In the genomic region with DNA sequence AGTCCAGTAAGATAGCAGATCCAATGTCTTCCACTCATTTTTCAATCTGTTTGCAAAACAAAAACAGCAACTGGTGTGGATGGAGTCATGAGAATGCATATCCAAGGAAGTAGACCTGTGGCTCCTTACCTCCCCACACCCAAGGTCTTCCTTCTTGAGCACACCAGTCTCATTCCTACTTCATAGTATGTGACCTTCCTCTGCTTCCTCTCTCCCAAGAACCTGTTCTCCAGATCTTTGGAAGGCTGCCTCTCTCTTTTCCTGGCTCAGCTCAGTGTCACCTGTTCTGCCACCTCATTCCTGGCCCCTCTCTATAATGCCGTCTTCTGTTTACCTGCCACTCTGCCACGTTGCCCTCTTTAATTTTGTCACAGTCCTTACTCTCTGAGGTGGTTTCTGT, we compare ENCODE assay signal across 19 cellular contexts. TPM values are rescaled to one million over a fixed set of nuclear protein-coding genes. Genes with fewer than 3 reads are reported as not detected.
A peak's percentile ranks its signal among the peaks of the same experiment; 100 is the strongest.
DNase-seq lines count a peak whose midpoint lies in the region; ATAC-seq and TF ChIP-seq lines count a peak whose summit lies in the region.
"Had no signal": no experiment of that assay in that cellular context is flagged by ENCODE, and none has a peak within 500 bp of the region (broad histone marks: within the 10 kb centered on the region; RNA-seq: fewer than 3 reads in every experiment).

No MANE protein-coding gene starts in this region.

- WGBS in heart right ventricle, 2 donors: 47 to 59% methylated on average over 2 of the region's 2 CpGs

- no peak for ATAC-seq in heart right ventricle
- no peak for ATAC-seq in Right ventricle myocardium inferior

- H3K9me3 Mint-ChIP-seq in neural crest cell (no peaks in the 10 kb centered on the region), type B pancreatic cell (no peaks in the 10 kb centered on the region)

- TF ChIP-seq CTCF in heart right ventricle (IDR thresholded peaks at IDR 0.05) (no peak), VCaP (conservative IDR thresholded peaks at IDR 0.05) (no peak), neural crest cell (conservative IDR thresholded peaks at IDR 0.05) (no peak), type B pancreatic cell (conservative IDR thresholded peaks at IDR 0.05) (no peak), brain microvascular endothelial cell (IDR thresholded peaks at IDR 0.05; ENCODE audit: low read depth, low read length, missing control alignments) (no peak)

- intact Hi-C loops in heart right ventricle (cut with DNase I): no loop called here
- intact Hi-C loops in Right ventricle myocardium inferior (cut with DNase I): no loop called here

- H3K4me1 ChIP-seq in heart right ventricle: peaks cover 0 to 40% (median 22%) of the 10 kb centered on the region in 9 donors

- H3K4me3 ChIP-seq in heart right ventricle: no peak overlapping the region
- H3K4me3 ChIP-seq in brain microvascular endothelial cell (ENCODE audit: low read depth, low read length): no peak overlapping the region

- H3K4me3 Mint-ChIP-seq in neural crest cell (peak overlapping the region; percentile 2), type B pancreatic cell (peak overlapping the region; percentile 35)

- H3K36me3 Mint-ChIP-seq in neural crest cell (ENCODE audit: low read depth): no peaks in the 10 kb centered on the region
- peaks cover under 1% of the 10 kb centered on the region for H3K36me3 Mint-ChIP-seq in type B pancreatic cell
- H3K36me3 Mint-ChIP-seq: IgD-negative memory B cell had no signal

- H3K36me3 ChIP-seq in heart right ventricle (no peaks in the 10 kb centered on the region), brain microvascular endothelial cell (replicated peaks) (no peaks in the 10 kb centered on the region)

- H3K9me3 ChIP-seq in heart right ventricle: no peaks in the 10 kb centered on the region

- H3K27ac Mint-ChIP-seq in neural crest cell (ENCODE audit: unreplicated experiment): no peak overlapping the region
- no peak overlapping the region for H3K27ac Mint-ChIP-seq in type B pancreatic cell

- H3K4me1 Mint-ChIP-seq in neural crest cell: peaks cover 19% of the 10 kb centered on the region
- H3K4me1 Mint-ChIP-seq in type B pancreatic cell (ENCODE audit: unreplicated experiment): peaks cover 12% of the 10 kb centered on the region

- in situ Hi-C loops in brain microvascular endothelial cell (cut with HindIII; ENCODE audit: low pct_ligation_motif_present, low sequenced_read_pairs): no loop called here

- DNase-seq in heart right ventricle (no peak), Right ventricle myocardium inferior (ENCODE audit: missing footprints) (no peak), neural crest cell (ENCODE audit: low read depth, low spot score) (no peak), type B pancreatic cell (ENCODE audit: extremely low spot score, unreplicated experiment) (no peak), brain microvascular endothelial cell (no peak), COR-L47 (lab: John Stamatoyannopoulos, UW) (no peak)
- DNase-seq: EL, GF-D8, Karpas-422, NCI-H1048, NCI-H1417 treated with DMSO at 0.1 percent for 48 hours, NCI-H187, NCI-H446, NCI-H526, OCI-M1, SHP77 had no signal

- H3K27me3 Mint-ChIP-seq in neural crest cell (ENCODE audit: low read depth) (peaks cover 67% of the 10 kb centered on the region), type B pancreatic cell (peaks cover 38% of the 10 kb centered on the region)
- H3K27me3 Mint-ChIP-seq: IgD-negative memory B cell had no signal

- H3K27ac ChIP-seq in heart right ventricle: peak overlapping the region in 8 of 10 donors; percentile 28 to 67 (median 48)
- H3K27ac ChIP-seq in VCaP: 0 out of 2 replicates have a peak overlapping the region, but pooled peaks have one; percentile 2
- H3K27ac ChIP-seq in brain microvascular endothelial cell: no peak overlapping the region
- H3K27ac ChIP-seq: C4-2B had no signal

- peaks cover 0 to 7% (median 0%) of the 10 kb centered on the region in 7 donors for H3K27me3 ChIP-seq in heart right ventricle
- no peaks in the 10 kb centered on the region for H3K27me3 ChIP-seq in brain microvascular endothelial cell (replicated peaks)

RNA-seq across cellular contexts. Expression of gene TRIM7, which starts 7.9 kb away (rescaled TPM):
- total RNA-seq in heart right ventricle (1 to 10 TPM; 4.4 to 9.5 (median 6.0) TPM), Right ventricle myocardium inferior (14.4 TPM), neural crest cell (not detected in 2 replicates), type B pancreatic cell (ENCODE audit: low replicate concordance) (0.58 and 0.76 TPM in 2 replicates)
- 10 to 100 TPM in 1 of 2 donors, 1 to 10 TPM in 1; 3.9 to 30.8 TPM for polyA plus RNA-seq in heart right ventricle

RNA-seq across cellular contexts. Expression of gene TRIM41, which starts 10.1 kb away (rescaled TPM):
- 10 to 100 TPM; 17.3 to 28.2 (median 26.0) TPM for total RNA-seq in heart right ventricle
- 10 to 100 TPM; 12.1 to 20.5 TPM for polyA plus RNA-seq in heart right ventricle
- total RNA-seq in Right ventricle myocardium inferior: 20.9 TPM
- 34.5 and 39.1 TPM in 2 replicates for total RNA-seq in neural crest cell
- total RNA-seq in type B pancreatic cell (ENCODE audit: low replicate concordance): 22.1 and 31.2 TPM in 2 replicates

RNA-seq across cellular contexts. Expression of gene RACK1, which starts 30.8 kb away (rescaled TPM):
- total RNA-seq in heart right ventricle (100 to 1,000 TPM; 581 to 916 (median 631) TPM), Right ventricle myocardium inferior (693 TPM), neural crest cell (2,359 and 2,449 TPM in 2 replicates), type B pancreatic cell (ENCODE audit: low replicate concordance) (1,864 and 2,055 TPM in 2 replicates)
- 1,000 to 10,000 TPM; 1,025 to 2,221 TPM for polyA plus RNA-seq in heart right ventricle

RNA-seq across cellular contexts. Expression of gene TRIM52, which starts 48.0 kb away (rescaled TPM):
- total RNA-seq in heart right ventricle (10 to 100 TPM in 1 of 10 donors, 1 to 10 TPM in 9; 5.5 to 15.8 (median 7.5) TPM), Right ventricle myocardium inferior (9.2 TPM), neural crest cell (9.0 TPM in 2 replicates), type B pancreatic cell (ENCODE audit: low replicate concordance) (10.1 and 14.1 TPM in 2 replicates)
- 10 to 100 TPM in 1 of 2 donors, 1 to 10 TPM in 1; 4.1 to 27.1 TPM for polyA plus RNA-seq in heart right ventricle
